16 cellular contexts compared by ENCODE assay signal in the genomic region with DNA sequence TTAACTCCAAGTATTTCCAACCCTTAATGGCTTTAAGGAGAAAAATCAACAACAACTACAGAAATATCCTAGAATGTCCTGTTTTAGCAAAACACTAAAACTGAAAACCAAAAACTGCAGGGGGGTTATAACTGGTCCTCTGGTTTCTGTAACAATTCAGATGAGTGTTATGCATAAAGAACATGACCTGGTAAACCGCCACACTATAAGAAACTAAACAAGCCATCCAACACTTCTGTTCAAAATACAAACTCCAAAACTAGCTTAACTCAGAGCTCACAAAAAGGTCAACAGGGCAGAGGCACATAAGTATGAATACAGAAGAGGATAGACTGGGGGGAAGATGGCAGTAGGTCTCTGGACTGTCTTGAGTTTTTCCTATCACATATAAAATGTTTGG. TPM values are rescaled to one million over a fixed set of nuclear protein-coding genes. Genes with fewer than 3 reads are reported as not detected.
DNase-seq lines count a peak whose midpoint lies in the region; ATAC-seq, FAIRE-seq and TF ChIP-seq lines count a peak whose summit lies in the region.
"Had no signal": no experiment of that assay in that cellular context is flagged by ENCODE, and none has a peak within 500 bp of the region (broad histone marks: within the 10 kb centered on the region; RNA-seq: fewer than 3 reads in every experiment).

No MANE protein-coding gene starts in this region.

- H3K27me3 Mint-ChIP-seq in central memory CD8-positive, alpha-beta T cell, result no peaks in the 10 kb centered on the region
- no peaks in the 10 kb centered on the region for H3K27me3 Mint-ChIP-seq in natural killer cell treated with Interleukin-12 subunit alpha and Interleukin-12 subunit beta and Interleukin-15 and Interleukin-18, amount 100 ng/mL, for 72 hours

- peaks cover 2% of the 10 kb centered on the region for H3K36me3 Mint-ChIP-seq in central memory CD8-positive, alpha-beta T cell (ENCODE audit: insufficient read depth)
- H3K36me3 Mint-ChIP-seq in stimulated activated effector memory CD8-positive, alpha-beta T cell treated with anti-CD3 and anti-CD28 coated beads, Interleukin-12 subunit alpha, Interleukin-12 subunit beta, amount 100 ng/mL, for 72 hours, result no peaks in the 10 kb centered on the region
- no peaks in the 10 kb centered on the region for H3K36me3 Mint-ChIP-seq in natural killer cell treated with Interleukin-12 subunit alpha and Interleukin-12 subunit beta and Interleukin-15 and Interleukin-18, amount 100 ng/mL, for 72 hours

- peaks cover 46% of the 10 kb centered on the region for H3K4me1 Mint-ChIP-seq in central memory CD8-positive, alpha-beta T cell
- peaks cover 43% of the 10 kb centered on the region for H3K4me1 Mint-ChIP-seq in stimulated activated effector memory CD8-positive, alpha-beta T cell treated with anti-CD3 and anti-CD28 coated beads, Interleukin-12 subunit alpha, Interleukin-12 subunit beta, amount 100 ng/mL, for 72 hours
- H3K4me1 Mint-ChIP-seq in natural killer cell treated with Interleukin-12 subunit alpha and Interleukin-12 subunit beta and Interleukin-15 and Interleukin-18, amount 100 ng/mL, for 72 hours (ENCODE audit: low read depth in 2 of 2), result peaks cover 33 to 47% of the 10 kb centered on the region in 2 donors

- H3K27ac Mint-ChIP-seq in central memory CD8-positive, alpha-beta T cell (ENCODE audit: low read depth), result peak overlapping the region; percentile 43
- H3K27ac Mint-ChIP-seq in stimulated activated effector memory CD8-positive, alpha-beta T cell treated with anti-CD3 and anti-CD28 coated beads, Interleukin-12 subunit alpha, Interleukin-12 subunit beta, amount 100 ng/mL, for 72 hours, result peak overlapping the region; percentile 10
- H3K27ac Mint-ChIP-seq in natural killer cell treated with Interleukin-12 subunit alpha and Interleukin-12 subunit beta and Interleukin-15 and Interleukin-18, amount 100 ng/mL, for 72 hours, result no peak overlapping the region

- H2AFZ ChIP-seq in KMS-11 (ENCODE audit: low read depth), result no peak overlapping the region
- H2AFZ ChIP-seq: GM23248 had no signal

- ATAC-seq in central memory CD8-positive, alpha-beta T cell (replicated peaks; ENCODE audit: extremely low read depth, poor library complexity, severe bottlenecking), result no peak
- ATAC-seq in stimulated activated effector memory CD8-positive, alpha-beta T cell treated with anti-CD3 and anti-CD28 coated beads, Interleukin-12 subunit alpha, Interleukin-12 subunit beta, amount 100 ng/mL, for 72 hours, result no peak
- no peak for ATAC-seq in natural killer cell treated with Interleukin-12 subunit alpha and Interleukin-12 subunit beta and Interleukin-15 and Interleukin-18, amount 100 ng/mL, for 72 hours
- ATAC-seq: A549 had no signal

- H3K27me3 ChIP-seq in KMS-11 (ENCODE audit: insufficient read depth, low read depth), result no peaks in the 10 kb centered on the region

- H3K27ac ChIP-seq in KMS-11, result peak overlapping the region; percentile 49; the same call in 1 of the 2 replicates
- H3K27ac ChIP-seq: A549, GM23248, HL-60 had no signal

- no peak for DNase-seq in GM18507 (ENCODE audit: extremely low spot score, insufficient read length, low read depth)
- no peak for DNase-seq in central memory CD8-positive, alpha-beta T cell (ENCODE audit: low spot score in 2 of 2)
- DNase-seq in stimulated activated effector memory CD8-positive, alpha-beta T cell treated with anti-CD3 and anti-CD28 coated beads, Interleukin-12 subunit alpha, Interleukin-12 subunit beta, amount 100 ng/mL, for 72 hours (ENCODE audit: low spot score in 2 of 2), result no peak
- DNase-seq in stimulated activated CD4-positive, alpha-beta T cell treated with anti-CD3 and anti-CD28 coated beads, Interleukin-4, amount 100 ng/mL, for 4 hours, result no peak
- DNase-seq in natural killer cell treated with Interleukin-12 subunit alpha and Interleukin-12 subunit beta and Interleukin-15 and Interleukin-18, amount 100 ng/mL, for 72 hours (ENCODE audit: low spot score), result no peak
- no peak for DNase-seq in HK-2 (ENCODE audit: unreplicated experiment)
- no peak for DNase-seq in SIG-M5 treated with dmso at 0.1 percent for 504 hours (lab: John Stamatoyannopoulos, UW; ENCODE audit: unreplicated experiment)
- DNase-seq: DMS53, GF-D8, GM23248, H7 had no signal

- H3K9ac ChIP-seq in KMS-11, result no peak overlapping the region
- H3K9ac ChIP-seq: GM23248 had no signal

- H3K4me2 ChIP-seq in KMS-11, result peak overlapping the region; percentile 41
- H3K4me2 ChIP-seq: A549 had no signal

- no peaks in the 10 kb centered on the region for H3K36me3 ChIP-seq in KMS-11 (ENCODE audit: insufficient read depth)

- H4K20me1 ChIP-seq in KMS-11 (ENCODE audit: insufficient read depth), result no peaks in the 10 kb centered on the region

- peak; percentile 12 for FAIRE-seq in GM18507 (lab: Jason Lieb, UNC)
- FAIRE-seq: A549, GM12891, K562 had no signal

- peaks cover 92% of the 10 kb centered on the region for H3K4me1 ChIP-seq in KMS-11 (ENCODE audit: low read depth, poor library complexity, severe bottlenecking)

- no peaks in the 10 kb centered on the region for H3K9me3 Mint-ChIP-seq in central memory CD8-positive, alpha-beta T cell
- no peaks in the 10 kb centered on the region for H3K9me3 Mint-ChIP-seq in stimulated activated effector memory CD8-positive, alpha-beta T cell treated with anti-CD3 and anti-CD28 coated beads, Interleukin-12 subunit alpha, Interleukin-12 subunit beta, amount 100 ng/mL, for 72 hours
- no peaks in the 10 kb centered on the region for H3K9me3 Mint-ChIP-seq in natural killer cell treated with Interleukin-12 subunit alpha and Interleukin-12 subunit beta and Interleukin-15 and Interleukin-18, amount 100 ng/mL, for 72 hours

- peaks cover 76% of the 10 kb centered on the region for H3K79me2 ChIP-seq in KMS-11 (ENCODE audit: insufficient read depth, low read depth)

- H3K4me3 ChIP-seq in KMS-11 (IDR thresholded peaks at IDR 0.05; ENCODE audit: insufficient read depth, low read depth, low read length), result no peak overlapping the region
- H3K4me3 ChIP-seq: A549, GM23248, K562 had no signal

- H3K4me3 Mint-ChIP-seq in central memory CD8-positive, alpha-beta T cell, result no peak overlapping the region
- H3K4me3 Mint-ChIP-seq in stimulated activated effector memory CD8-positive, alpha-beta T cell treated with anti-CD3 and anti-CD28 coated beads, Interleukin-12 subunit alpha, Interleukin-12 subunit beta, amount 100 ng/mL, for 72 hours, result no peak overlapping the region
- H3K4me3 Mint-ChIP-seq in natural killer cell treated with Interleukin-12 subunit alpha and Interleukin-12 subunit beta and Interleukin-15 and Interleukin-18, amount 100 ng/mL, for 72 hours, result no peak overlapping the region

- TF ChIP-seq CTCF in KMS-11 (conservative IDR thresholded peaks at IDR 0.05; ENCODE audit: low read depth, low read length), result no peak

RNA-seq across cellular contexts. Expression of gene HECTD4, which starts 38.0 kb away (rescaled TPM):
- 10 to 100 TPM; 51.3 to 76.7 TPM for total RNA-seq in natural killer cell treated with Interleukin-12 subunit alpha and Interleukin-12 subunit beta and Interleukin-15 and Interleukin-18, amount 100 ng/mL, for 72 hours

Comparison
In these comparisons a context has a peak if more than half of its experiments do, and no peak if none do; other contexts are left out.
1. H3K27ac Mint-ChIP-seq: peak in central memory CD8-positive, alpha-beta T cell (single experiment) and stimulated activated effector memory CD8-positive, alpha-beta T cell treated with anti-CD3 and anti-CD28 coated beads, Interleukin-12 subunit alpha, Interleukin-12 subunit beta, amount 100 ng/mL, for 72 hours (single experiment); none in natural killer cell treated with Interleukin-12 subunit alpha and Interleukin-12 subunit beta and Interleukin-15 and Interleukin-18, amount 100 ng/mL, for 72 hours (0 of 2).